ENCODE assay signal across 23 cellular contexts in the genomic region with DNA sequence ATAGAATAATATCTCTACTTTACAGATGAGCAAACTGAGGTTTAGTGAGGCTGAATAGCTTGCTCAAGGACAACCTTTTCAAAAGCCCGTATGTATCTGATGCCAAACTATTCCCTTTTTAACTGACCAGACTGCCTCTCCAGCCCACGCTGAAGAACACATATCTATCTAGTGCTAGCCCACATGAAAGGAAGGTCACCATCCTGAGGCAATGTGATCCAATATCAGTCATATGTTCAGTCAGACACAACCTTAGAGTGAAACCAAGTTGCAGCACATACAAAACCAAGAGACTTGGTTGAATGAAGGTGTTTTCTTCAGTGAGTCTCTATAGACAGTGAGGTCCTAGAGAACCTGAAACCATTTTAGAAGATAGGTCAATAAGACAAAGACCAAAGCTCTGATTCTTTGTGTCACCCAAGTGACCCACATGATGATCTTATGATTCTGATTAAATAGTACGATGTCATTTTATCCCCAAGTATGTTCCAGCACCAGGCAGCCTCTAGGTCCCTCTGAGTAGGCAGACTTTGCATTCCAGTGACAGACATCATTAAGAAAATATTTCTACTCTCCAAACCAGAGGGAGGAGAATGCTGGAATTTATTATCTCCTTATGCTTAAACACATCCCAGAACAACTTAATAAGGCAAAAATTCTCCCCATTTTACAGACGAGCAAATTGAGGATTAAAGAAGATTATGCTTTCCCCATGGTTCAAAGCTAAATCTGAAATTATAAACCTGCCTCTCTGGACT.
DNase-seq lines count a peak whose midpoint lies in the region; ATAC-seq and TF ChIP-seq lines count a peak whose summit lies in the region.
"Had no signal": no experiment of that assay in that cellular context is flagged by ENCODE, and none has a peak within 500 bp of the region (broad histone marks: within the 10 kb centered on the region; RNA-seq: fewer than 3 reads in every experiment).

No MANE protein-coding gene starts in this region.

- no peaks in the 10 kb centered on the region for H3K27me3 ChIP-seq in ascending aorta
- H3K27me3 ChIP-seq: cardiac muscle cell, heart left ventricle, neutrophil, SJSA1, testis had no signal

- TF ChIP-seq CTCF in ascending aorta (IDR thresholded peaks at IDR 0.05) (no peak), RWPE1 (conservative IDR thresholded peaks at IDR 0.05; ENCODE audit: low read depth) (no peak)

- peak overlapping the region; percentile 64 to 73 for H3K27ac ChIP-seq in ascending aorta
- H3K27ac ChIP-seq in RWPE1: no peak overlapping the region
- H3K27ac ChIP-seq: cardiac muscle cell, neutrophil, SJSA1, testis had no signal

- DNase-seq in HCEC 1CT (peak; percentile 36), ascending aorta (ENCODE audit: low spot score in 2 of 2) (no peak), iris pigment epithelial cell (ENCODE audit: low read depth) (peak; percentile 26), nucleus accumbens (lab: John Stamatoyannopoulos, UW) (no peak), RWPE1 (ENCODE audit: low spot score) (no peak)
- no peak for DNase-seq in activated CD4-positive, alpha-beta T cell treated with anti-CD3 and anti-CD28 coated beads, Interleukin-2, amount 50 U/mL, for 1 hour
- DNase-seq: activated CD4-positive, alpha-beta T cell treated with anti-CD3 and anti-CD28 coated beads for 1 hour; CD8-positive, alpha-beta memory T cell; dermis blood vessel endothelial cell; GF-D8; H7; NCI-H2171; NCI-H510A treated with DMSO at 0.1 percent for 48 hours; stimulated activated CD4-positive, alpha-beta T cell treated with anti-CD3 and anti-CD28 coated beads, Interleukin-4, amount 100 ng/mL, for 1 hour; stimulated activated naive CD4-positive, alpha-beta T cell had no signal

- POLR2A ChIA-PET in RWPE1 (lab: Yijun Ruan, JAX; ENCODE audit: low non-redundant PET): no interaction called here

- CTCF ChIA-PET in RWPE1 (lab: Yijun Ruan, JAX): no interaction called here

- H3K36me3 ChIP-seq in ascending aorta: no peaks in the 10 kb centered on the region
- H3K36me3 ChIP-seq: cardiac muscle cell, heart left ventricle, neutrophil, SJSA1 had no signal

- no peak for ATAC-seq in GM21390 (IDR thresholded peaks at IDR 0.05; ENCODE audit: unreplicated experiment)
- ATAC-seq: left colon, Panc1 had no signal

- peaks cover 10 to 31% of the 10 kb centered on the region in 2 donors for H3K4me1 ChIP-seq in ascending aorta

- no peak overlapping the region for H3K4me3 ChIP-seq in ascending aorta
- H3K4me3 ChIP-seq: cardiac muscle cell, heart left ventricle, SJSA1, testis had no signal

- intact Hi-C loops in ascending aorta (cut with DNase I): loop anchor here (5.0 kb wide), 2 partner anchors 192 to 837 kb away; a partner anchor contains a TSS

- no peaks in the 10 kb centered on the region for H3K9me3 ChIP-seq in ascending aorta
- H3K9me3 ChIP-seq: neutrophil, SJSA1, testis had no signal

Comparison
In these comparisons a context has a peak if more than half of its experiments do, and no peak if none do; other contexts are left out.
1. DNase-seq: peak in HCEC 1CT (single experiment) and iris pigment epithelial cell (single experiment); none in ascending aorta (0 of 2), nucleus accumbens (0 of 56), activated CD4-positive, alpha-beta T cell treated with anti-CD3 and anti-CD28 coated beads, Interleukin-2, amount 50 U/mL, for 1 hour (single experiment) and RWPE1 (single experiment).